In genomic region chr3:193853511-193854219, GRCh38 we compare ENCODE assay signal across 13 cellular contexts.
DNase-seq lines count a peak whose midpoint lies in the region; ATAC-seq and TF ChIP-seq lines count a peak whose summit lies in the region.
"Had no signal": no experiment of that assay in that cellular context is flagged by ENCODE, and none has a peak within 500 bp of the region (broad histone marks: within the 10 kb centered on the region; RNA-seq: fewer than 3 reads in every experiment).

No MANE protein-coding gene starts in this region.

- no peaks in the 10 kb centered on the region for H3K36me3 ChIP-seq in endodermal cell (ENCODE audit: control insufficient read depth, insufficient read depth, low read length)
- H3K36me3 ChIP-seq: tibial nerve had no signal

- H3K27ac Mint-ChIP-seq in endodermal cell = no peak overlapping the region
- H3K27ac Mint-ChIP-seq: activated T-cell treated with anti-CD3 and anti-CD28 coated beads, Interleukin-2, amount 50 U/mL, for 72 hours had no signal

- ATAC-seq in left cardiac atrium = peak in 1 of 2 donors; percentile 51
- peak; percentile 81 for ATAC-seq in left colon
- ATAC-seq: activated T-cell treated with anti-CD3 and anti-CD28 coated beads, Interleukin-2, amount 50 U/mL, for 72 hours had no signal

- H3K4me1 ChIP-seq in endodermal cell (ENCODE audit: control insufficient read depth, insufficient read depth, low read length) = peaks cover 16% of the 10 kb centered on the region

- peaks cover 16% of the 10 kb centered on the region for H3K27me3 Mint-ChIP-seq in endodermal cell (ENCODE audit: insufficient read depth)

- H3K4me3 Mint-ChIP-seq in endodermal cell = no peak overlapping the region
- H3K4me3 Mint-ChIP-seq: activated T-cell treated with anti-CD3 and anti-CD28 coated beads, Interleukin-2, amount 50 U/mL, for 72 hours had no signal

- H3K27ac ChIP-seq in endodermal cell (ENCODE audit: low read depth, low read length) (no peak overlapping the region), dorsolateral prefrontal cortex (no peak overlapping the region)

- H3K9me3 ChIP-seq in endodermal cell (ENCODE audit: control insufficient read depth, low read length) = peaks cover 7% of the 10 kb centered on the region
- H3K9me3 ChIP-seq: tibial nerve had no signal

- H3K27me3 ChIP-seq in endodermal cell (ENCODE audit: control insufficient read depth, insufficient read depth, low read length, poor library complexity, severe bottlenecking) (peaks cover 11% of the 10 kb centered on the region), dorsolateral prefrontal cortex (no peaks in the 10 kb centered on the region)
- H3K27me3 ChIP-seq: tibial nerve had no signal

- no peak overlapping the region for H3K9ac ChIP-seq in endodermal cell (ENCODE audit: extremely low read depth, low read length, poor library complexity, severe bottlenecking)

- intact Hi-C loops in left cardiac atrium (cut with DNase I) = no loop called here
- intact Hi-C loops in cardiac septum (cut with DNase I) = no loop called here
- intact Hi-C loops in left colon (cut with DNase I, micrococcal nuclease) = no loop called here
- intact Hi-C loops in dorsolateral prefrontal cortex (cut with DNase I) = no loop called here

- no peak overlapping the region for H3K4me3 ChIP-seq in endodermal cell (ENCODE audit: low read length)
- no peak overlapping the region for H3K4me3 ChIP-seq in dorsolateral prefrontal cortex
- H3K4me3 ChIP-seq: tibial nerve had no signal

- DNase-seq in left cardiac atrium (peak; percentile 46), cardiac septum (ENCODE audit: low spot score) (no peak), UCSD-AML1 (lab: John Stamatoyannopoulos, UW; ENCODE audit: unreplicated experiment) (peak; percentile 83), left colon (peak in 1 of 2 donors; percentile 44), endodermal cell (no peak), dorsolateral prefrontal cortex (no peak), T-helper 2 cell (no peak)
- no peak for DNase-seq in activated CD8-positive, alpha-beta memory T cell treated with anti-CD3 and anti-CD28 coated beads, Interleukin-2, amount 50 U/mL, for 48 hours
- DNase-seq: activated CD4-positive, CD25-positive, alpha-beta regulatory T cell treated with anti-CD3 and anti-CD28 coated beads, Interleukin-2, amount 50 U/mL, for 72 hours; activated T-cell treated with anti-CD3 and anti-CD28 coated beads, Interleukin-2, amount 50 U/mL, for 72 hours; MM.1S; NCI-H2227 treated with DMSO at 0.1 percent for 48 hours had no signal

- peaks cover 30% of the 10 kb centered on the region for H3K4me1 Mint-ChIP-seq in endodermal cell

- no peaks in the 10 kb centered on the region for H3K36me3 Mint-ChIP-seq in endodermal cell (ENCODE audit: low read depth)

- WGBS in endodermal cell (ENCODE audit: insufficient coverage in 1 of 2, insufficient read length in 1 of 2), 2 experiments = 81% methylated on average over 3 of the region's 3 CpGs; no CpG with 5 or more reads in 1 of the 2 experiments

- peaks cover 18% of the 10 kb centered on the region for H3K9me3 Mint-ChIP-seq in endodermal cell
- H3K9me3 Mint-ChIP-seq: activated T-cell treated with anti-CD3 and anti-CD28 coated beads, Interleukin-2, amount 50 U/mL, for 72 hours had no signal

- no peak for TF ChIP-seq CTCF in endodermal cell (conservative IDR thresholded peaks at IDR 0.05)
- no peak for TF ChIP-seq CTCF in dorsolateral prefrontal cortex (IDR thresholded peaks at IDR 0.05 in 54 of 56, conservative IDR thresholded peaks at IDR 0.05 in 2 of 56; ENCODE audit: low read depth in 1 of 56, partially characterized antibody in 56 of 56)

Comparison
In these comparisons a context has a peak if more than half of its experiments do, and no peak if none do; other contexts are left out.
1. DNase-seq: peak in left cardiac atrium (single experiment) and UCSD-AML1 (single experiment); none in cardiac septum (single experiment), endodermal cell (single experiment), dorsolateral prefrontal cortex (0 of 10), T-helper 2 cell (0 of 5) and activated CD8-positive, alpha-beta memory T cell treated with anti-CD3 and anti-CD28 coated beads, Interleukin-2, amount 50 U/mL, for 48 hours (single experiment).